In genomic region chrX:49000640-49001039, GRCh38 we compare ENCODE assay signal across 14 cellular contexts. TPM values are rescaled to one million over a fixed set of nuclear protein-coding genes. Genes with fewer than 3 reads are reported as not detected.
DNase-seq lines count a peak whose midpoint lies in the region; ATAC-seq, FAIRE-seq and TF ChIP-seq lines count a peak whose summit lies in the region.
"Had no signal": no experiment of that assay in that cellular context is flagged by ENCODE, and none has a peak within 500 bp of the region (broad histone marks: within the 10 kb centered on the region; RNA-seq: fewer than 3 reads in every experiment).

No MANE protein-coding gene starts in this region.

- no peak for TF ChIP-seq POLR2A in GM12878 (IDR thresholded peaks at IDR 0.05; ENCODE audit: low read depth, low read length)

- H3K79me2 ChIP-seq in GM12878 (ENCODE audit: control insufficient read depth, insufficient read depth, low read length): peaks cover 15% of the 10 kb centered on the region

- peak overlapping the region in 7 of 11 experiments; percentile 94 to 99 (median 96); a peak in 11 of 22 replicates for H3K27ac ChIP-seq in BLaER1 treated with 17β-estradiol and CSF1 and Interleukin-3, amounts not matched to agents 10 nM and 100 nM
- no peak overlapping the region for H3K27ac ChIP-seq in HUES48 (ENCODE audit: low read depth, low read length)
- no peak overlapping the region for H3K27ac ChIP-seq in GM12878 (ENCODE audit: control insufficient read depth, insufficient read depth)
- no peak overlapping the region for H3K27ac ChIP-seq in naive thymus-derived CD4-positive, alpha-beta T cell (ENCODE audit: low read depth, low read length)

- peak overlapping the region in 6 of 9 donors; percentile 84 to 99 (median 98) for H3K27ac Mint-ChIP-seq in naive thymus-derived CD4-positive, alpha-beta T cell

- ATAC-seq in GM12878 (no peak), HG03139 (IDR thresholded peaks at IDR 0.05; ENCODE audit: unreplicated experiment) (no peak)
- no peak for ATAC-seq in naive thymus-derived CD4-positive, alpha-beta T cell

- no peaks in the 10 kb centered on the region for H3K27me3 Mint-ChIP-seq in naive thymus-derived CD4-positive, alpha-beta T cell

- CTCF ChIA-PET in GM12878 (lab: Yijun Ruan, JAX): no interaction called here
- CTCF ChIA-PET in naive thymus-derived CD4-positive, alpha-beta T cell (lab: Charles Lee): no interaction called here

- SMC1A ChIA-PET in GM12878 (lab: Charles Lee; ENCODE audit: uncharacterized antibody, unreplicated experiment): no interaction called here

- peaks cover 0 to 3% (median 0%) of the 10 kb centered on the region in 11 donors for H3K9me3 Mint-ChIP-seq in naive thymus-derived CD4-positive, alpha-beta T cell

- H3K4me1 ChIP-seq in BLaER1 treated with 17β-estradiol and CSF1 and Interleukin-3, amounts not matched to agents 10 nM and 100 nM: peaks cover 0 to 27% (median 9%) of the 10 kb centered on the region in 10 experiments; a peak in 14 of 20 replicates
- H3K4me1 ChIP-seq in HUES48 (ENCODE audit: control insufficient read depth, insufficient read depth, low read length) (no peaks in the 10 kb centered on the region), GM12878 (ENCODE audit: control insufficient read depth, insufficient read depth, low read length) (no peaks in the 10 kb centered on the region; the same call in none of the 2 replicates)
- peaks cover 9 to 10% of the 10 kb centered on the region in 2 donors for H3K4me1 ChIP-seq in naive thymus-derived CD4-positive, alpha-beta T cell (ENCODE audit: control insufficient read depth in 2 of 2, insufficient read depth in 2 of 2, low read length in 2 of 2)
- H3K4me1 ChIP-seq: Caco-2 had no signal

- H3K9ac ChIP-seq in BLaER1 treated with 17β-estradiol and CSF1 and Interleukin-3, amounts not matched to agents 10 nM and 100 nM: no peak overlapping the region
- no peak overlapping the region for H3K9ac ChIP-seq in HUES48 (ENCODE audit: low read depth, low read length)
- no peak overlapping the region for H3K9ac ChIP-seq in GM12878 (ENCODE audit: control insufficient read depth, insufficient read depth, low read length)

- peaks cover 0 to 28% (median 7%) of the 10 kb centered on the region in 11 experiments; a peak in 10 of 22 replicates for H3K9me3 ChIP-seq in BLaER1 treated with 17β-estradiol and CSF1 and Interleukin-3, amounts not matched to agents 10 nM and 100 nM (replicated peaks in 1 of 11)
- H3K9me3 ChIP-seq in HUES48 (ENCODE audit: control insufficient read depth, insufficient read depth, low read length) (peaks cover 24% of the 10 kb centered on the region; the same call in 1 of the 2 replicates), GM12878 (replicated peaks; ENCODE audit: control insufficient read depth, insufficient read depth, low read length) (no peaks in the 10 kb centered on the region)
- H3K9me3 ChIP-seq in naive thymus-derived CD4-positive, alpha-beta T cell (ENCODE audit: control insufficient read depth in 2 of 3, low read length in 3 of 3): no peaks in the 10 kb centered on the region
- H3K9me3 ChIP-seq: Caco-2, sigmoid colon had no signal

- H3K4me3 ChIP-seq in BLaER1 treated with 17β-estradiol and CSF1 and Interleukin-3, amounts not matched to agents 10 nM and 100 nM: peak overlapping the region in 7 of 10 experiments; percentile 58 to 84 (median 73); a peak in 12 of 20 replicates
- H3K4me3 ChIP-seq in HUES48 (ENCODE audit: low read depth, low read length): peak overlapping the region; percentile 82; the same call in 1 of the 2 replicates
- H3K4me3 ChIP-seq in GM12878: peak overlapping the region; percentile 62; the same call in 1 of the 2 replicates
- H3K4me3 ChIP-seq in naive thymus-derived CD4-positive, alpha-beta T cell (ENCODE audit: low read length): peak overlapping the region; percentile 97
- H3K4me3 ChIP-seq: lung had no signal

- DNase-seq in GM12878 (ENCODE audit: low read depth, low spot score): no peak
- DNase-seq in naive thymus-derived CD4-positive, alpha-beta T cell: no peak
- DNase-seq in GM03348 (ENCODE audit: low spot score): no peak
- no peak for DNase-seq in stimulated activated CD8-positive, alpha-beta memory T cell treated with anti-CD3 and anti-CD28 coated beads, Interleukin-4, amount 100 ng/mL, for 48 hours
- DNase-seq in NCI-H345 (lab: John Stamatoyannopoulos, UW): no peak
- DNase-seq: activated gamma-delta T cell, Caco-2, Kasumi-1, RPMI8226, sigmoid colon had no signal

- no peak overlapping the region for H2AFZ ChIP-seq in GM12878 (ENCODE audit: control insufficient read depth, low read depth, low read length)

- TF ChIP-seq RAD21 in GM12878 (IDR thresholded peaks at IDR 0.05; ENCODE audit: insufficient read depth, low read depth, low read length): no peak

- WGBS in GM12878 (ENCODE audit: insufficient coverage, insufficient replicate concordance, low lambda C conversion rate, missing lambda C conversion rate): 42% methylated on average over 4 of the region's 4 CpGs

- peak overlapping the region; percentile 62 to 78 (median 73) for H3K4me2 ChIP-seq in BLaER1 treated with 17β-estradiol and CSF1 and Interleukin-3, amounts not matched to agents 10 nM and 100 nM
- H3K4me2 ChIP-seq in GM12878 (ENCODE audit: control insufficient read depth, insufficient read depth): peak overlapping the region; percentile 49

- no TSS peak for BruUV-seq in GM12878 (replicated peaks; lab: Mats Ljungman, UMichigan)

- POLR2A ChIA-PET in GM12878 (lab: Charles Lee): interaction anchor here (0.6 kb wide), 1 partner anchor 26 kb away, joined by 3 read pairs; no protein-coding TSS in a partner anchor
- POLR2A ChIA-PET in naive thymus-derived CD4-positive, alpha-beta T cell (lab: Charles Lee): interaction anchor here (2.8 kb wide), 1 partner anchor 42 kb away, joined by 23 read pairs; the partner anchor contains the start of gene OTUD5

- FAIRE-seq in GM12878 (lab: Jason Lieb, UNC): no peak

- in situ Hi-C loops in GM12878 (cut with MboI): no loop called here

- peaks cover 4 to 30% (median 16%) of the 10 kb centered on the region in 5 donors for H3K36me3 Mint-ChIP-seq in naive thymus-derived CD4-positive, alpha-beta T cell

- peak overlapping the region; percentile 20 to 99 (median 98) for H3K4me3 Mint-ChIP-seq in naive thymus-derived CD4-positive, alpha-beta T cell

- H3K27me3 ChIP-seq in BLaER1 treated with 17β-estradiol and CSF1 and Interleukin-3, amounts not matched to agents 10 nM and 100 nM: peaks cover 15 to 44% (median 33%) of the 10 kb centered on the region in 11 experiments; a peak in 19 of 22 replicates
- H3K27me3 ChIP-seq in HUES48 (ENCODE audit: control insufficient read depth, insufficient read depth, low read length) (no peaks in the 10 kb centered on the region), GM12878 (replicated peaks in 1 of 2; ENCODE audit: control insufficient read depth in 2 of 2, insufficient read depth in 2 of 2, low read length in 1 of 2) (no peaks in the 10 kb centered on the region)
- no peaks in the 10 kb centered on the region for H3K27me3 ChIP-seq in naive thymus-derived CD4-positive, alpha-beta T cell (ENCODE audit: control insufficient read depth in 2 of 2, insufficient read depth in 2 of 2, low read length in 2 of 2)
- H3K27me3 ChIP-seq: sigmoid colon had no signal

- H4K20me1 ChIP-seq in BLaER1 treated with 17β-estradiol and CSF1 and Interleukin-3, amounts not matched to agents 10 nM and 100 nM: peaks cover 5 to 39% (median 23%) of the 10 kb centered on the region in 11 experiments; a peak in 18 of 22 replicates
- H4K20me1 ChIP-seq in GM12878 (ENCODE audit: control insufficient read depth, insufficient read depth): no peaks in the 10 kb centered on the region; the same call in 1 of the 2 replicates

- TF ChIP-seq EP300 in GM12878 (IDR thresholded peaks at IDR 0.05; ENCODE audit: borderline replicate concordance in 1 of 2, control insufficient read depth in 1 of 2, low read depth in 2 of 2, low read length in 2 of 2): no peak

- peaks cover 14 to 43% (median 33%) of the 10 kb centered on the region in 11 experiments; a peak in 20 of 22 replicates for H3K36me3 ChIP-seq in BLaER1 treated with 17β-estradiol and CSF1 and Interleukin-3, amounts not matched to agents 10 nM and 100 nM
- H3K36me3 ChIP-seq in HUES48 (ENCODE audit: control insufficient read depth, insufficient read depth, low read length) (peaks cover 36% of the 10 kb centered on the region), GM12878 (ENCODE audit: control insufficient read depth in 2 of 2, insufficient read depth in 2 of 2, low read length in 1 of 2) (peaks cover 0 to 8% of the 10 kb centered on the region in 2 experiments; a peak in 3 of 4 replicates)
- H3K36me3 ChIP-seq in naive thymus-derived CD4-positive, alpha-beta T cell (ENCODE audit: control insufficient read depth in 2 of 3, insufficient read depth in 3 of 3, low read length in 3 of 3): peaks cover 0 to 21% (median 0%) of the 10 kb centered on the region in 3 experiments

- RAD21 ChIA-PET in GM12878 (lab: Charles Lee; ENCODE audit: unreplicated experiment): no interaction called here

- TF ChIP-seq CTCF in GM12878 (IDR thresholded peaks at IDR 0.05 in 2 of 3, conservative IDR thresholded peaks at IDR 0.05 in 1 of 3; ENCODE audit: control insufficient read depth in 2 of 3, extremely low read depth in 1 of 3, insufficient read depth in 1 of 3, low read depth in 3 of 3, low read length in 3 of 3): no peak

- intact Hi-C loops in GM12878 (cut with micrococcal nuclease; ENCODE audit: unreplicated experiment): loop anchor here (5.0 kb wide), 1 partner anchor 42 kb away; the partner anchor contains the start of gene TFE3
- intact Hi-C loops in naive thymus-derived CD4-positive, alpha-beta T cell (cut with micrococcal nuclease): loop anchor here in 1 of 2 donors (5.0 kb wide), 1 partner anchor 103 kb away; the partner anchor contains the start of genes PQBP1 and TIMM17B

- H3K4me1 Mint-ChIP-seq in naive thymus-derived CD4-positive, alpha-beta T cell: peaks cover 10 to 46% (median 39%) of the 10 kb centered on the region in 7 donors

RNA-seq across cellular contexts. Expression of gene GRIPAP1, which starts 1.4 kb away (rescaled TPM):
- total RNA-seq in GM12878 (2013; cell fraction: nucleolus; rRNA removed): 49.1 and 53.3 TPM in 2 replicates
- total RNA-seq in GM12878 (2014; rRNA removed) (17.2 and 17.5 TPM in 2 replicates), GM12878 (2014; rRNA removed; fragmentation: Illumina TruSeq; extraction: Trizol) (21.5 and 21.6 TPM in 2 replicates), GM12878 (2021) (37.7 and 44.7 TPM in 2 replicates)
- 28.8 TPM for polyA plus RNA-seq in GM12878 (2011; ENCODE audit: low read depth)
- polyA plus RNA-seq in GM12878 (2011; rRNA removed) (37.6 and 40.7 TPM in 2 replicates), GM12878 (2014; fragmentation: Illumina TruSeq; extraction: Trizol) (25.7 and 29.6 TPM in 2 replicates), GM12878 (2014; fragmentation: Nextera tagmentation; extraction: Ambion mirVana) (1 to 10 TPM; 4.2 to 4.9 TPM), GM12878 (2014; rRNA removed) (35.2 TPM in 2 replicates), GM12878 (2016; fragmentation: Nextera tagmentation; extraction: Ambion mirVana) (10 to 100 TPM; 24.9 to 26.7 TPM)
- 29.1 and 32.9 TPM in 2 replicates for polyA plus RNA-seq in GM12878 (2011; cell fraction: cytosol; rRNA removed)
- 111 and 130 TPM in 2 replicates for polyA plus RNA-seq in GM12878 (2011; cell fraction: nucleus; rRNA removed)
- 39.8 and 54.3 TPM in 2 replicates for polyA plus RNA-seq in GM12878 (2012)
- 25.2 and 28.9 TPM in 2 replicates for polyA minus RNA-seq in GM12878 (2011; rRNA and poly(A)+ RNA removed)
- 8.0 and 11.7 TPM in 2 replicates for polyA minus RNA-seq in GM12878 (2011; cell fraction: cytosol; rRNA and poly(A)+ RNA removed)
- 19.5 and 29.8 TPM in 2 replicates for polyA minus RNA-seq in GM12878 (2011; cell fraction: nucleus; rRNA and poly(A)+ RNA removed)
- 100 to 1,000 TPM; 103 to 108 (median 105) TPM for total RNA-seq in naive thymus-derived CD4-positive, alpha-beta T cell
- polyA plus RNA-seq in naive thymus-derived CD4-positive, alpha-beta T cell: 10 to 100 TPM; 13.6 to 24.9 TPM

RNA-seq across cellular contexts. Expression of gene KCND1, which starts 29.0 kb away (rescaled TPM):
- 5.5 and 6.0 TPM in 2 replicates for total RNA-seq in GM12878 (2013; cell fraction: nucleolus; rRNA removed)
- total RNA-seq in GM12878 (2014; rRNA removed) (0.16 and 0.34 TPM in 2 replicates), GM12878 (2014; rRNA removed; fragmentation: Illumina TruSeq; extraction: Trizol) (0.09 and 0.18 TPM in 2 replicates), GM12878 (2021) (0.61 and 0.97 TPM in 2 replicates)
- polyA plus RNA-seq in GM12878 (2011; ENCODE audit: low read depth): 1.1 TPM
- polyA plus RNA-seq in GM12878 (2011; rRNA removed) (0.58 and 0.73 TPM in 2 replicates), GM12878 (2014; fragmentation: Illumina TruSeq; extraction: Trizol) (0.51 and 0.65 TPM in 2 replicates), GM12878 (2014; fragmentation: Nextera tagmentation; extraction: Ambion mirVana) (under 1 TPM; 0.02 to 0.11 TPM), GM12878 (2014; rRNA removed) (1.0 and 1.2 TPM in 2 replicates), GM12878 (2016; fragmentation: Nextera tagmentation; extraction: Ambion mirVana) (under 1 TPM; 0.32 to 0.44 TPM)
- polyA plus RNA-seq in GM12878 (2011; cell fraction: cytosol; rRNA removed): 0.90 and 0.95 TPM in 2 replicates
- polyA plus RNA-seq in GM12878 (2011; cell fraction: nucleus; rRNA removed): 15.2 and 16.4 TPM in 2 replicates
- polyA plus RNA-seq in GM12878 (2012): 1.7 and 1.8 TPM in 2 replicates
- 0.44 and 0.57 TPM in 2 replicates for polyA minus RNA-seq in GM12878 (2011; rRNA and poly(A)+ RNA removed)
- 0.40 TPM in 1 of 2 replicates, not detected in the other for polyA minus RNA-seq in GM12878 (2011; cell fraction: cytosol; rRNA and poly(A)+ RNA removed)
- 0.73 and 1.6 TPM in 2 replicates for polyA minus RNA-seq in GM12878 (2011; cell fraction: nucleus; rRNA and poly(A)+ RNA removed)
- total RNA-seq in naive thymus-derived CD4-positive, alpha-beta T cell: 1 to 10 TPM; 1.4 to 5.8 (median 2.3) TPM
- under 1 TPM in 1 of 2 donors, not detected in 1; 0.07 TPM for polyA plus RNA-seq in naive thymus-derived CD4-positive, alpha-beta T cell

RNA-seq across cellular contexts. Expression of gene TFE3, which starts 42.5 kb away (rescaled TPM):
- 22.2 and 22.9 TPM in 2 replicates for total RNA-seq in GM12878 (2013; cell fraction: nucleolus; rRNA removed)
- total RNA-seq in GM12878 (2014; rRNA removed): 16.8 and 17.9 TPM in 2 replicates
- total RNA-seq in GM12878 (2014; rRNA removed; fragmentation: Illumina TruSeq; extraction: Trizol): 9.2 and 10.3 TPM in 2 replicates
- total RNA-seq in GM12878 (2021): 16.7 and 18.0 TPM in 2 replicates
- 7.9 TPM for polyA plus RNA-seq in GM12878 (2011; ENCODE audit: low read depth)
- polyA plus RNA-seq in GM12878 (2011; rRNA removed): 5.3 and 8.2 TPM in 2 replicates
- polyA plus RNA-seq in GM12878 (2011; cell fraction: cytosol; rRNA removed): 13.1 and 15.0 TPM in 2 replicates
- polyA plus RNA-seq in GM12878 (2011; cell fraction: nucleus; rRNA removed): 9.9 and 16.2 TPM in 2 replicates
- 21.7 and 21.9 TPM in 2 replicates for polyA plus RNA-seq in GM12878 (2012)
- polyA plus RNA-seq in GM12878 (2014; fragmentation: Illumina TruSeq; extraction: Trizol): 11.4 and 16.1 TPM in 2 replicates
- 1 to 10 TPM; 3.5 TPM for polyA plus RNA-seq in GM12878 (2014; fragmentation: Nextera tagmentation; extraction: Ambion mirVana)
- 19.5 and 20.4 TPM in 2 replicates for polyA plus RNA-seq in GM12878 (2014; rRNA removed)
- polyA plus RNA-seq in GM12878 (2016; fragmentation: Nextera tagmentation; extraction: Ambion mirVana): 10 to 100 TPM; 10.6 to 12.5 TPM
- polyA minus RNA-seq in GM12878 (2011; rRNA and poly(A)+ RNA removed): 14.9 and 19.3 TPM in 2 replicates
- 8.5 and 9.1 TPM in 2 replicates for polyA minus RNA-seq in GM12878 (2011; cell fraction: cytosol; rRNA and poly(A)+ RNA removed)
- 7.3 and 12.6 TPM in 2 replicates for polyA minus RNA-seq in GM12878 (2011; cell fraction: nucleus; rRNA and poly(A)+ RNA removed)
- total RNA-seq in naive thymus-derived CD4-positive, alpha-beta T cell: 10 to 100 TPM; 26.2 to 54.2 (median 30.5) TPM
- polyA plus RNA-seq in naive thymus-derived CD4-positive, alpha-beta T cell: 1 to 10 TPM; 2.2 to 4.3 TPM

RNA-seq across cellular contexts. Expression of gene OTUD5, which starts 43.2 kb away (rescaled TPM):
- total RNA-seq in GM12878 (2013; cell fraction: nucleolus; rRNA removed): 39.3 and 46.8 TPM in 2 replicates
- total RNA-seq in GM12878 (2014; rRNA removed) (22.2 and 23.7 TPM in 2 replicates), GM12878 (2014; rRNA removed; fragmentation: Illumina TruSeq; extraction: Trizol) (19.8 and 20.3 TPM in 2 replicates), GM12878 (2021) (39.1 and 39.9 TPM in 2 replicates)
- polyA plus RNA-seq in GM12878 (2011; ENCODE audit: low read depth): 26.3 TPM
- polyA plus RNA-seq in GM12878 (2011; rRNA removed) (38.7 and 50.3 TPM in 2 replicates), GM12878 (2014; fragmentation: Illumina TruSeq; extraction: Trizol) (29.5 and 36.4 TPM in 2 replicates), GM12878 (2014; fragmentation: Nextera tagmentation; extraction: Ambion mirVana) (1 to 10 TPM; 2.0 to 4.6 TPM), GM12878 (2014; rRNA removed) (39.7 and 44.0 TPM in 2 replicates), GM12878 (2016; fragmentation: Nextera tagmentation; extraction: Ambion mirVana) (10 to 100 TPM; 11.2 to 21.6 TPM)
- polyA plus RNA-seq in GM12878 (2011; cell fraction: cytosol; rRNA removed): 41.0 and 43.4 TPM in 2 replicates
- 122 and 147 TPM in 2 replicates for polyA plus RNA-seq in GM12878 (2011; cell fraction: nucleus; rRNA removed)
- polyA plus RNA-seq in GM12878 (2012): 46.9 and 63.6 TPM in 2 replicates
- 34.6 and 56.6 TPM in 2 replicates for polyA minus RNA-seq in GM12878 (2011; rRNA and poly(A)+ RNA removed)
- polyA minus RNA-seq in GM12878 (2011; cell fraction: cytosol; rRNA and poly(A)+ RNA removed): 23.0 and 36.1 TPM in 2 replicates
- polyA minus RNA-seq in GM12878 (2011; cell fraction: nucleus; rRNA and poly(A)+ RNA removed): 13.5 and 17.4 TPM in 2 replicates
- 10 to 100 TPM; 62.5 to 95.5 (median 90.4) TPM for total RNA-seq in naive thymus-derived CD4-positive, alpha-beta T cell
- polyA plus RNA-seq in naive thymus-derived CD4-positive, alpha-beta T cell: 10 to 100 TPM; 17.2 to 33.8 TPM

RNA-seq across cellular contexts. Expression of gene CCDC120, which starts 58.2 kb away (rescaled TPM):
- 0.15 and 0.77 TPM in 2 replicates for total RNA-seq in GM12878 (2013; cell fraction: nucleolus; rRNA removed)
- 0.56 and 0.65 TPM in 2 replicates for total RNA-seq in GM12878 (2014; rRNA removed)
- 0.41 and 0.45 TPM in 2 replicates for total RNA-seq in GM12878 (2014; rRNA removed; fragmentation: Illumina TruSeq; extraction: Trizol)
- 3.7 and 4.1 TPM in 2 replicates for total RNA-seq in GM12878 (2021)
- 2.2 TPM for polyA plus RNA-seq in GM12878 (2011; ENCODE audit: low read depth)
- 0.03 and 0.11 TPM in 2 replicates for polyA plus RNA-seq in GM12878 (2011; rRNA removed)
- 0.07 and 0.13 TPM in 2 replicates for polyA plus RNA-seq in GM12878 (2011; cell fraction: cytosol; rRNA removed)
- 0.30 and 0.38 TPM in 2 replicates for polyA plus RNA-seq in GM12878 (2011; cell fraction: nucleus; rRNA removed)
- polyA plus RNA-seq in GM12878 (2012): 2.8 and 4.3 TPM in 2 replicates
- 1.4 and 2.1 TPM in 2 replicates for polyA plus RNA-seq in GM12878 (2014; fragmentation: Illumina TruSeq; extraction: Trizol)
- under 1 TPM; 0.18 to 0.27 TPM for polyA plus RNA-seq in GM12878 (2014; fragmentation: Nextera tagmentation; extraction: Ambion mirVana)
- 2.5 and 3.2 TPM in 2 replicates for polyA plus RNA-seq in GM12878 (2014; rRNA removed)
- 1 to 10 TPM in 1 of 2 experiments, under 1 TPM in 1; 0.95 to 1.2 TPM for polyA plus RNA-seq in GM12878 (2016; fragmentation: Nextera tagmentation; extraction: Ambion mirVana)
- polyA minus RNA-seq in GM12878 (2011; rRNA and poly(A)+ RNA removed): not detected in 2 replicates
- not detected in 2 replicates for polyA minus RNA-seq in GM12878 (2011; cell fraction: cytosol; rRNA and poly(A)+ RNA removed)
- 0.29 TPM in 1 of 2 replicates, not detected in the other for polyA minus RNA-seq in GM12878 (2011; cell fraction: nucleus; rRNA and poly(A)+ RNA removed)
- total RNA-seq in naive thymus-derived CD4-positive, alpha-beta T cell: 10 to 100 TPM in 4 of 5 experiments, 1 to 10 TPM in 1; 7.6 to 15.1 (median 11.3) TPM
- polyA plus RNA-seq in naive thymus-derived CD4-positive, alpha-beta T cell: 1 to 10 TPM; 1.3 to 1.6 TPM

Comparison
In these comparisons a context has a peak if more than half of its experiments do, and no peak if none do; other contexts are left out.
1. H3K27ac ChIP-seq: peak in BLaER1 treated with 17β-estradiol and CSF1 and Interleukin-3, amounts not matched to agents 10 nM and 100 nM (7 of 11); none in HUES48 (single experiment), GM12878 (single experiment) and naive thymus-derived CD4-positive, alpha-beta T cell (single experiment).
2. Peak in every context shown above with its lines, with median percentiles within 50 percentile points of each other: H3K4me3 ChIP-seq.